In genomic region chr16:75555707-75556512, GRCh38 we compare ENCODE assay signal across 1 cellular context.
TF ChIP-seq lines count a peak whose summit lies in the region.

A gene with protein sequence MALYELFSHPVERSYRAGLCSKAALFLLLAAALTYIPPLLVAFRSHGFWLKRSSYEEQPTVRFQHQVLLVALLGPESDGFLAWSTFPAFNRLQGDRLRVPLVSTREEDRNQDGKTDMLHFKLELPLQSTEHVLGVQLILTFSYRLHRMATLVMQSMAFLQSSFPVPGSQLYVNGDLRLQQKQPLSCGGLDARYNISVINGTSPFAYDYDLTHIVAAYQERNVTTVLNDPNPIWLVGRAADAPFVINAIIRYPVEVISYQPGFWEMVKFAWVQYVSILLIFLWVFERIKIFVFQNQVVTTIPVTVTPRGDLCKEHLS (minus strand): TSS chr16:75556252. CDS start chr16:75556209, 43 bp downstream.

TF ChIP-seq in K562, 482 proteins besides CTCF, POLR2A, EP300 and RAD21 (continued from another document and continues in another):
- TF ChIP-seq, protein P1, sequence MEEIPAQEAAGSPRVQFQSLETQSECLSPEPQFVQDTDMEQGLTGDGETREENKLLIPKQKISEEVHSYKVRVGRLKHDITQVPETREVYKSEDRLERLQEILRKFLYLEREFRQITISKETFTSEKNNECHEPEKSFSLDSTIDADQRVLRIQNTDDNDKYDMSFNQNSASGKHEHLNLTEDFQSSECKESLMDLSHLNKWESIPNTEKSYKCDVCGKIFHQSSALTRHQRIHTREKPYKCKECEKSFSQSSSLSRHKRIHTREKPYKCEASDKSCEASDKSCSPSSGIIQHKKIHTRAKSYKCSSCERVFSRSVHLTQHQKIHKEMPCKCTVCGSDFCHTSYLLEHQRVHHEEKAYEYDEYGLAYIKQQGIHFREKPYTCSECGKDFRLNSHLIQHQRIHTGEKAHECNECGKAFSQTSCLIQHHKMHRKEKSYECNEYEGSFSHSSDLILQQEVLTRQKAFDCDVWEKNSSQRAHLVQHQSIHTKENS (CRISPR knock-in tag; IDR thresholded peaks at IDR 0.05), result no peak
- TF ChIP-seq GABPB2 (CRISPR knock-in tag; conservative IDR thresholded peaks at IDR 0.05) (no peak), RNF2 (IDR thresholded peaks at IDR 0.05) (peak; percentile 49; the same call in 1 of the 2 replicates), ZNF121 (CRISPR knock-in tag; conservative IDR thresholded peaks at IDR 0.05) (no peak), CREB1 (IDR thresholded peaks at IDR 0.05) (peak; percentile 12; the same call in 1 of the 2 replicates), CREB1 (CRISPR knock-in tag; IDR thresholded peaks at IDR 0.05) (no peak), RBM15 (IDR thresholded peaks at IDR 0.05; ENCODE audit: insufficient read depth, low read length) (no peak), FOXJ3 (CRISPR knock-in tag; IDR thresholded peaks at IDR 0.05) (no peak), MCM7 (IDR thresholded peaks at IDR 0.05) (no peak), HDGF (IDR thresholded peaks at IDR 0.05) (no peak), ZNF274 (IDR thresholded peaks at IDR 0.05; ENCODE audit: borderline replicate concordance, low read depth, low read length) (no peak), ZNF407 (IDR thresholded peaks at IDR 0.05; ENCODE audit: low read depth) (peak; percentile 89), SRSF7 (optimal IDR thresholded peaks at IDR 0.05; ENCODE audit: low read depth, low read length) (no peak), ZNF408 (CRISPR knock-in tag; IDR thresholded peaks at IDR 0.05; ENCODE audit: low read depth) (no peak), JUN (IDR thresholded peaks at IDR 0.05; ENCODE audit: borderline replicate concordance, low read depth, low read length) (0 out of 2 replicates have a peak, but pooled peaks have one; percentile 13), JUN (CRISPR knock-in tag; IDR thresholded peaks at IDR 0.05; ENCODE audit: borderline replicate concordance) (no peak), ZNF77 (CRISPR knock-in tag; IDR thresholded peaks at IDR 0.05) (no peak), SP1 (CRISPR knock-in tag; IDR thresholded peaks at IDR 0.05) (peak; percentile 78), PTTG1 (tag; IDR thresholded peaks at IDR 0.05; ENCODE audit: low read depth) (no peak), STAT5B (CRISPR knock-in tag; IDR thresholded peaks at IDR 0.05) (no peak), ZNF140 (CRISPR knock-in tag; IDR thresholded peaks at IDR 0.05) (no peak), ZNF277 (CRISPR knock-in tag; IDR thresholded peaks at IDR 0.05; ENCODE audit: borderline replicate concordance) (no peak), HMGXB4 (CRISPR knock-in tag; IDR thresholded peaks at IDR 0.05) (no peak), XRCC5 (IDR thresholded peaks at IDR 0.05; ENCODE audit: low read depth, low read length) (no peak), NFE2L1 (tag; IDR thresholded peaks at IDR 0.05; ENCODE audit: borderline replicate concordance, low read depth) (no peak), KLF13 (tag; IDR thresholded peaks at IDR 0.05; ENCODE audit: borderline replicate concordance, low read depth) (no peak), ZNF699 (CRISPR knock-in tag; IDR thresholded peaks at IDR 0.05; ENCODE audit: insufficient replicate concordance) (no peak), GATAD2A (IDR thresholded peaks at IDR 0.05) (no peak), ZNF146 (CRISPR knock-in tag; IDR thresholded peaks at IDR 0.05; ENCODE audit: unreplicated experiment) (no peak), ZBTB26 (CRISPR knock-in tag; IDR thresholded peaks at IDR 0.05) (no peak), NELFE (IDR thresholded peaks at IDR 0.05; ENCODE audit: insufficient read depth, insufficient read length) (no peak)
- TF ChIP-seq, protein P2, sequence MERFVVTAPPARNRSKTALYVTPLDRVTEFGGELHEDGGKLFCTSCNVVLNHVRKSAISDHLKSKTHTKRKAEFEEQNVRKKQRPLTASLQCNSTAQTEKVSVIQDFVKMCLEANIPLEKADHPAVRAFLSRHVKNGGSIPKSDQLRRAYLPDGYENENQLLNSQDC (CRISPR knock-in tag; IDR thresholded peaks at IDR 0.05), result no peak
- TF ChIP-seq, protein P3, sequence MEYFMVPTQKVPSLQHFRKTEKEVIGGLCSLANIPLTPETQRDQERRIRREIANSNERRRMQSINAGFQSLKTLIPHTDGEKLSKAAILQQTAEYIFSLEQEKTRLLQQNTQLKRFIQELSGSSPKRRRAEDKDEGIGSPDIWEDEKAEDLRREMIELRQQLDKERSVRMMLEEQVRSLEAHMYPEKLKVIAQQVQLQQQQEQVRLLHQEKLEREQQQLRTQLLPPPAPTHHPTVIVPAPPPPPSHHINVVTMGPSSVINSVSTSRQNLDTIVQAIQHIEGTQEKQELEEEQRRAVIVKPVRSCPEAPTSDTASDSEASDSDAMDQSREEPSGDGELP (CRISPR knock-in tag; IDR thresholded peaks at IDR 0.05; ENCODE audit: borderline replicate concordance), result no peak
- TF ChIP-seq, protein P4, sequence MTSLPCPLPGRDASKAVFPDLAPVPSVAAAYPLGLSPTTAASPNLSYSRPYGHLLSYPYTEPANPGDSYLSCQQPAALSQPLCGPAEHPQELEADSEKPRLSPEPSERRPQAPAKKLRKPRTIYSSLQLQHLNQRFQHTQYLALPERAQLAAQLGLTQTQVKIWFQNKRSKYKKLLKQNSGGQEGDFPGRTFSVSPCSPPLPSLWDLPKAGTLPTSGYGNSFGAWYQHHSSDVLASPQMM (CRISPR knock-in tag; IDR thresholded peaks at IDR 0.05), result no peak
- TF ChIP-seq, protein P5, sequence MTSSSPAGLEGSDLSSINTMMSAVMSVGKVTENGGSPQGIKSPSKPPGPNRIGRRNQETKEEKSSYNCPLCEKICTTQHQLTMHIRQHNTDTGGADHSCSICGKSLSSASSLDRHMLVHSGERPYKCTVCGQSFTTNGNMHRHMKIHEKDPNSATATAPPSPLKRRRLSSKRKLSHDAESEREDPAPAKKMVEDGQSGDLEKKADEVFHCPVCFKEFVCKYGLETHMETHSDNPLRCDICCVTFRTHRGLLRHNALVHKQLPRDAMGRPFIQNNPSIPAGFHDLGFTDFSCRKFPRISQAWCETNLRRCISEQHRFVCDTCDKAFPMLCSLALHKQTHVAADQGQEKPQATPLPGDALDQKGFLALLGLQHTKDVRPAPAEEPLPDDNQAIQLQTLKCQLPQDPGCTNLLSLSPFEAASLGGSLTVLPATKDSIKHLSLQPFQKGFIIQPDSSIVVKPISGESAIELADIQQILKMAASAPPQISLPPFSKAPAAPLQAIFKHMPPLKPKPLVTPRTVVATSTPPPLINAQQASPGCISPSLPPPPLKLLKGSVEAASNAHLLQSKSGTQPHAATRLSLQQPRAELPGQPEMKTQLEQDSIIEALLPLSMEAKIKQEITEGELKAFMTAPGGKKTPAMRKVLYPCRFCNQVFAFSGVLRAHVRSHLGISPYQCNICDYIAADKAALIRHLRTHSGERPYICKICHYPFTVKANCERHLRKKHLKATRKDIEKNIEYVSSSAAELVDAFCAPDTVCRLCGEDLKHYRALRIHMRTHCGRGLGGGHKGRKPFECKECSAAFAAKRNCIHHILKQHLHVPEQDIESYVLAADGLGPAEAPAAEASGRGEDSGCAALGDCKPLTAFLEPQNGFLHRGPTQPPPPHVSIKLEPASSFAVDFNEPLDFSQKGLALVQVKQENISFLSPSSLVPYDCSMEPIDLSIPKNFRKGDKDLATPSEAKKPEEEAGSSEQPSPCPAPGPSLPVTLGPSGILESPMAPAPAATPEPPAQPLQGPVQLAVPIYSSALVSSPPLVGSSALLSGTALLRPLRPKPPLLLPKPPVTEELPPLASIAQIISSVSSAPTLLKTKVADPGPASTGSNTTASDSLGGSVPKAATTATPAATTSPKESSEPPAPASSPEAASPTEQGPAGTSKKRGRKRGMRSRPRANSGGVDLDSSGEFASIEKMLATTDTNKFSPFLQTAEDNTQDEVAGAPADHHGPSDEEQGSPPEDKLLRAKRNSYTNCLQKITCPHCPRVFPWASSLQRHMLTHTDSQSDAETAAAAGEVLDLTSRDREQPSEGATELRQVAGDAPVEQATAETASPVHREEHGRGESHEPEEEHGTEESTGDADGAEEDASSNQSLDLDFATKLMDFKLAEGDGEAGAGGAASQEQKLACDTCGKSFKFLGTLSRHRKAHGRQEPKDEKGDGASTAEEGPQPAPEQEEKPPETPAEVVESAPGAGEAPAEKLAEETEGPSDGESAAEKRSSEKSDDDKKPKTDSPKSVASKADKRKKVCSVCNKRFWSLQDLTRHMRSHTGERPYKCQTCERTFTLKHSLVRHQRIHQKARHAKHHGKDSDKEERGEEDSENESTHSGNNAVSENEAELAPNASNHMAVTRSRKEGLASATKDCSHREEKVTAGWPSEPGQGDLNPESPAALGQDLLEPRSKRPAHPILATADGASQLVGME (CRISPR knock-in tag; IDR thresholded peaks at IDR 0.05), result peak; percentile 12; the same call in 1 of the 2 replicates
